In genomic region chr14:55117816-55118441, GRCh38 we compare ENCODE assay signal across 10 cellular contexts. TPM values are rescaled to one million over a fixed set of nuclear protein-coding genes. Genes with fewer than 3 reads are reported as not detected.
DNase-seq lines count a peak whose midpoint lies in the region; ATAC-seq and TF ChIP-seq lines count a peak whose summit lies in the region.
"Had no signal": no experiment of that assay in that cellular context is flagged by ENCODE, and none has a peak within 500 bp of the region (broad histone marks: within the 10 kb centered on the region; RNA-seq: fewer than 3 reads in every experiment).

No MANE protein-coding gene starts in this region.

- no peaks in the 10 kb centered on the region for H3K79me1 ChIP-seq in neuronal stem cell (ENCODE audit: low read depth, low read length)

- no peak overlapping the region for H3K18ac ChIP-seq in neuronal stem cell (ENCODE audit: low read length)

- no peak overlapping the region for H3K14ac ChIP-seq in neuronal stem cell (ENCODE audit: low read length)

- no peak overlapping the region for H3K23ac ChIP-seq in neuronal stem cell (ENCODE audit: low read depth, low read length, poor library complexity)

- no peak overlapping the region for H2BK15ac ChIP-seq in neuronal stem cell (ENCODE audit: low read length)

- no peaks in the 10 kb centered on the region for H3K27me3 ChIP-seq in neuronal stem cell (ENCODE audit: control insufficient read depth in 3 of 3, insufficient read depth in 3 of 3, low read depth in 1 of 3, low read length in 3 of 3)

- DNase-seq in OCI-M1 (lab: John Stamatoyannopoulos, UW) (peak; percentile 77), coronary artery (ENCODE audit: low spot score) (no peak), neuronal stem cell (ENCODE audit: low spot score) (no peak), putamen (ENCODE audit: low spot score) (no peak), activated gamma-delta T cell treated with Interleukin-2 at 50 U/mL for 16 hours (no peak)
- DNase-seq in stimulated activated naive CD4-positive, alpha-beta T cell (lab: John Stamatoyannopoulos, UW), result no peak
- DNase-seq: H9 had no signal

- no CpG with 5 or more reads among the region's 7 CpGs for WGBS in neuronal stem cell (ENCODE audit: extremely low coverage in 2 of 2, insufficient read length in 2 of 2, insufficient replicate concordance in 1 of 2), 2 donors

- H3K36me3 ChIP-seq in neuronal stem cell (replicated peaks in 1 of 2; ENCODE audit: control insufficient read depth in 2 of 2, insufficient read depth in 2 of 2, low read length in 2 of 2), result no peaks in the 10 kb centered on the region

- TF ChIP-seq CTCF in C4-2B (conservative IDR thresholded peaks at IDR 0.05), result no peak
- no peak for TF ChIP-seq CTCF in coronary artery (IDR thresholded peaks at IDR 0.05)

- no peak overlapping the region for H3K4me2 ChIP-seq in neuronal stem cell (ENCODE audit: insufficient read depth, low read length, poor library complexity, severe bottlenecking)

- no peaks in the 10 kb centered on the region for H3K9me3 ChIP-seq in neuronal stem cell (replicated peaks in 1 of 2; ENCODE audit: control insufficient read depth in 2 of 2, insufficient read depth in 1 of 2, low read depth in 1 of 2, low read length in 2 of 2)

- H3K4me1 ChIP-seq in neuronal stem cell (ENCODE audit: control insufficient read depth in 2 of 2, insufficient read depth in 1 of 2, low read depth in 1 of 2, low read length in 2 of 2), result peaks cover 11 to 20% of the 10 kb centered on the region in 2 donors

- no peak overlapping the region for H4K91ac ChIP-seq in neuronal stem cell (ENCODE audit: low read depth, low read length, poor library complexity)

- no peak overlapping the region for H2BK12ac ChIP-seq in neuronal stem cell (ENCODE audit: low read length)

- no peak overlapping the region for H3K4ac ChIP-seq in neuronal stem cell (ENCODE audit: low read length)

- no peak overlapping the region for H2BK120ac ChIP-seq in neuronal stem cell (ENCODE audit: low read depth, low read length)

- no peak overlapping the region for H3K9ac ChIP-seq in neuronal stem cell (ENCODE audit: low read depth, low read length, poor library complexity)

- no peak overlapping the region for H2BK5ac ChIP-seq in neuronal stem cell (ENCODE audit: low read length)

- H3K27ac ChIP-seq in C4-2B (peak overlapping the region; percentile 29; the same call in 1 of the 2 replicates), coronary artery (peak overlapping the region; percentile 15 to 55), neuronal stem cell (replicated peaks; ENCODE audit: low read length) (no peak overlapping the region)

- no peak overlapping the region for H4K8ac ChIP-seq in neuronal stem cell (ENCODE audit: low read depth, low read length)

- H2AFZ ChIP-seq in neuronal stem cell (ENCODE audit: low read length), result peak overlapping the region; percentile 76

- H2AK5ac ChIP-seq in neuronal stem cell (ENCODE audit: low read depth, low read length), result no peak overlapping the region

- no peak for ATAC-seq in GM19463 (IDR thresholded peaks at IDR 0.05; ENCODE audit: unreplicated experiment)
- ATAC-seq: left lobe of liver had no signal

- no peak overlapping the region for H3K4me3 ChIP-seq in coronary artery
- no peak overlapping the region for H3K4me3 ChIP-seq in neuronal stem cell (ENCODE audit: low read length in 2 of 2)

RNA-seq across cellular contexts. Expression of gene LGALS3, which starts 11.1 kb away (rescaled TPM):
- polyA plus RNA-seq in neuronal stem cell (2013, experiment 1 of 2), result 2.4 TPM
- 3.1 TPM for polyA plus RNA-seq in neuronal stem cell (2013, experiment 2 of 2)
